21 cellular contexts compared by ENCODE assay signal in the genomic region with DNA sequence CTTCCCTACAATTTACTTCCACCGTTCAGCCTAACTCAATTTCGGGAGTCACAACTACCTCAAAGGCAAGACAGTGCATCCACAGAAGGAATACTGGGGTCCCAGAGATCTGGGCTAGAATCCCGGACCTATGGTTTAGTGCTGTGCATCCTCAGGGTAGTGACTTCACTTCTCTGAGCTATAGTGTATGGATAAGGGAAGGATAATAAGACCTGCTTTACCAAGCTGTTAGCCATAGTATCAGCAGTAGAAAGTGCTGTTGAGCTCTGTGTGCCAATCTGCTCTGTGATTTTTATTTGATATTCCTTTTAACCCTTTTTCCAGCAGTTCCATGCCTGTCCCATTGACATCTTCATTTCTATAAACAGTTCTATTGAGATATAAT.
DNase-seq lines count a peak whose midpoint lies in the region; ATAC-seq and TF ChIP-seq lines count a peak whose summit lies in the region.
"Had no signal": no experiment of that assay in that cellular context is flagged by ENCODE, and none has a peak within 500 bp of the region (broad histone marks: within the 10 kb centered on the region; RNA-seq: fewer than 3 reads in every experiment).

No MANE protein-coding gene starts in this region.

- TF ChIP-seq CTCF in MM.1S (IDR thresholded peaks at IDR 0.05; ENCODE audit: low read length) = no peak
- TF ChIP-seq CTCF in glutamatergic neuron (IDR thresholded peaks at IDR 0.05; ENCODE audit: partially characterized antibody, unreplicated experiment) = no peak

- H3K27me3 ChIP-seq in MM.1S (replicated peaks; ENCODE audit: insufficient read depth, low read length) = no peaks in the 10 kb centered on the region
- H3K27me3 ChIP-seq: neutrophil had no signal

- H3K4me1 ChIP-seq in MM.1S (ENCODE audit: low read length) = peaks cover 31% of the 10 kb centered on the region
- H3K4me1 ChIP-seq: prostate gland had no signal

- 0 out of 2 replicates have a peak overlapping the region, but pooled peaks have one; percentile 28 for H3K4me3 ChIP-seq in MM.1S (ENCODE audit: low read length)
- H3K4me3 ChIP-seq: K562, lung, prostate gland had no signal

- H3F3A ChIP-seq in MM.1S (ENCODE audit: insufficient read depth, low read length) = peaks cover 20% of the 10 kb centered on the region

- H3K4me3 Mint-ChIP-seq in activated naive CD4-positive, alpha-beta T cell treated with anti-CD3 and anti-CD28 coated beads, Interleukin-2, amount 10 ng/mL, durations not matched to agents 7 days and 5 days = peak overlapping the region; percentile 19
- peak overlapping the region; percentile 30 for H3K4me3 Mint-ChIP-seq in activated naive CD8-positive, alpha-beta T cell treated with anti-CD3 and anti-CD28 coated beads for 36 hours
- H3K4me3 Mint-ChIP-seq in stimulated activated naive CD8-positive, alpha-beta T cell treated with anti-CD3 and anti-CD28 coated beads, Interleukin-15, amount 100 ng/mL, for 72 hours = peak overlapping the region; percentile 70 to 78
- no peak overlapping the region for H3K4me3 Mint-ChIP-seq in glutamatergic neuron (ENCODE audit: unreplicated experiment)
- H3K4me3 Mint-ChIP-seq: activated B cell treated with CpG ODN at 0.5 μM for 24 hours, brain, CD14-positive monocyte had no signal

- H3K9me3 ChIP-seq in MM.1S (replicated peaks; ENCODE audit: insufficient read depth, low read length) = no peaks in the 10 kb centered on the region
- H3K9me3 ChIP-seq: neutrophil, prostate gland had no signal

- H3K36me3 ChIP-seq in MM.1S (replicated peaks; ENCODE audit: insufficient read depth, low read length) = no peaks in the 10 kb centered on the region
- H3K36me3 ChIP-seq: neutrophil, prostate gland had no signal

- H3K27ac Mint-ChIP-seq in activated naive CD4-positive, alpha-beta T cell treated with anti-CD3 and anti-CD28 coated beads, Interleukin-2, amount 10 ng/mL, durations not matched to agents 7 days and 5 days = peak overlapping the region; percentile 89
- H3K27ac Mint-ChIP-seq in activated naive CD8-positive, alpha-beta T cell treated with anti-CD3 and anti-CD28 coated beads for 36 hours = peak overlapping the region; percentile 86
- H3K27ac Mint-ChIP-seq in stimulated activated naive CD8-positive, alpha-beta T cell treated with anti-CD3 and anti-CD28 coated beads, Interleukin-15, amount 100 ng/mL, for 72 hours = peak overlapping the region; percentile 84 to 96
- no peak overlapping the region for H3K27ac Mint-ChIP-seq in glutamatergic neuron (ENCODE audit: unreplicated experiment)
- H3K27ac Mint-ChIP-seq: activated B cell treated with CpG ODN at 0.5 μM for 24 hours, CD14-positive monocyte had no signal

- no peaks in the 10 kb centered on the region for H3K9me2 ChIP-seq in MM.1S (replicated peaks; ENCODE audit: insufficient read depth, low read length)

- H3K36me3 Mint-ChIP-seq in activated naive CD4-positive, alpha-beta T cell treated with anti-CD3 and anti-CD28 coated beads, Interleukin-2, amount 10 ng/mL, durations not matched to agents 7 days and 5 days = peaks cover 12% of the 10 kb centered on the region
- peaks cover 19% of the 10 kb centered on the region for H3K36me3 Mint-ChIP-seq in activated naive CD8-positive, alpha-beta T cell treated with anti-CD3 and anti-CD28 coated beads for 36 hours
- no peaks in the 10 kb centered on the region for H3K36me3 Mint-ChIP-seq in glutamatergic neuron (ENCODE audit: unreplicated experiment)
- H3K36me3 Mint-ChIP-seq: brain, CD14-positive monocyte had no signal

- no peaks in the 10 kb centered on the region for H4K20me1 ChIP-seq in MM.1S (ENCODE audit: insufficient read depth, low read length)

- no peaks in the 10 kb centered on the region for H3K27me3 Mint-ChIP-seq in activated naive CD4-positive, alpha-beta T cell treated with anti-CD3 and anti-CD28 coated beads, Interleukin-2, amount 10 ng/mL, durations not matched to agents 7 days and 5 days
- H3K27me3 Mint-ChIP-seq in activated naive CD8-positive, alpha-beta T cell treated with anti-CD3 and anti-CD28 coated beads for 36 hours = no peaks in the 10 kb centered on the region
- no peaks in the 10 kb centered on the region for H3K27me3 Mint-ChIP-seq in stimulated activated naive CD8-positive, alpha-beta T cell treated with anti-CD3 and anti-CD28 coated beads, Interleukin-15, amount 100 ng/mL, for 72 hours
- peaks cover 4% of the 10 kb centered on the region for H3K27me3 Mint-ChIP-seq in glutamatergic neuron (ENCODE audit: unreplicated experiment)
- H3K27me3 Mint-ChIP-seq: activated B cell treated with CpG ODN at 0.5 μM for 24 hours had no signal

- H3K9me3 Mint-ChIP-seq in activated naive CD4-positive, alpha-beta T cell treated with anti-CD3 and anti-CD28 coated beads, Interleukin-2, amount 10 ng/mL, durations not matched to agents 7 days and 5 days = peaks cover 3% of the 10 kb centered on the region
- peaks cover 15% of the 10 kb centered on the region for H3K9me3 Mint-ChIP-seq in activated naive CD8-positive, alpha-beta T cell treated with anti-CD3 and anti-CD28 coated beads for 36 hours
- peaks cover 0 to 8% of the 10 kb centered on the region in 2 donors for H3K9me3 Mint-ChIP-seq in stimulated activated naive CD8-positive, alpha-beta T cell treated with anti-CD3 and anti-CD28 coated beads, Interleukin-15, amount 100 ng/mL, for 72 hours
- no peaks in the 10 kb centered on the region for H3K9me3 Mint-ChIP-seq in glutamatergic neuron (ENCODE audit: unreplicated experiment)

- ATAC-seq in stimulated activated naive CD8-positive, alpha-beta T cell treated with anti-CD3 and anti-CD28 coated beads, Interleukin-15, amount 100 ng/mL, for 72 hours = no peak
- ATAC-seq: HCT116, K562 had no signal

- H2AFZ ChIP-seq in MM.1S (ENCODE audit: low read length) = peak overlapping the region; percentile 17; the same call in 1 of the 2 replicates

- CTCF ChIA-PET in activated naive CD4-positive, alpha-beta T cell treated with anti-CD3 and anti-CD28 coated beads, Interleukin-2, amount 10 ng/mL, durations not matched to agents 7 days and 5 days (lab: Charles Lee) = interaction anchor here (1.0 kb wide), 1 partner anchor 90 kb away, joined by 3 read pairs; no protein-coding TSS in a partner anchor

- no peak for DNase-seq in activated naive CD4-positive, alpha-beta T cell treated with anti-CD3 and anti-CD28 coated beads, Interleukin-2, amount 10 ng/mL, durations not matched to agents 7 days and 5 days
- no peak for DNase-seq in activated naive CD4-positive, alpha-beta T cell treated with Interleukin-2 at 50 U/mL for 16 hours
- DNase-seq in MM.1S (no peak), NCI-H446 treated with DMSO at 0.1 percent for 48 hours (lab: John Stamatoyannopoulos, UW) (no peak), glutamatergic neuron (no peak), AG08396 (ENCODE audit: low spot score) (no peak)
- no peak for DNase-seq in activated naive CD8-positive, alpha-beta T cell treated with anti-CD3 and anti-CD28 coated beads for 36 hours
- no peak for DNase-seq in stimulated activated naive CD8-positive, alpha-beta T cell treated with anti-CD3 and anti-CD28 coated beads, Interleukin-15, amount 100 ng/mL, for 72 hours
- DNase-seq: activated B cell treated with CpG ODN at 0.5 μM for 24 hours, DMS153, kidney, NCI-H146, NCI-H524 treated with DMSO at 0.1 percent for 48 hours, T1000 had no signal

- peak overlapping the region; percentile 71 for H3K9ac ChIP-seq in MM.1S (ENCODE audit: low read length)

- H3K4me1 Mint-ChIP-seq in activated naive CD4-positive, alpha-beta T cell treated with anti-CD3 and anti-CD28 coated beads, Interleukin-2, amount 10 ng/mL, durations not matched to agents 7 days and 5 days = peaks cover 81% of the 10 kb centered on the region
- H3K4me1 Mint-ChIP-seq in activated naive CD8-positive, alpha-beta T cell treated with anti-CD3 and anti-CD28 coated beads for 36 hours = peaks cover 71% of the 10 kb centered on the region
- peaks cover 80% of the 10 kb centered on the region for H3K4me1 Mint-ChIP-seq in stimulated activated naive CD8-positive, alpha-beta T cell treated with anti-CD3 and anti-CD28 coated beads, Interleukin-15, amount 100 ng/mL, for 72 hours
- no peaks in the 10 kb centered on the region for H3K4me1 Mint-ChIP-seq in glutamatergic neuron (ENCODE audit: low read depth, unreplicated experiment)
- H3K4me1 Mint-ChIP-seq: activated B cell treated with CpG ODN at 0.5 μM for 24 hours, CD14-positive monocyte had no signal

- no peaks in the 10 kb centered on the region for H3K79me2 ChIP-seq in MM.1S (ENCODE audit: low read length)

- H3K4me2 ChIP-seq in MM.1S (ENCODE audit: low read depth, low read length) = peak overlapping the region; percentile 55

- peak overlapping the region; percentile 99 for H3K27ac ChIP-seq in MM.1S (ENCODE audit: low read length)
- H3K27ac ChIP-seq: neutrophil, prostate gland had no signal
